In genomic region chr7:79504607-79505389, GRCh38 we compare ENCODE assay signal across 16 cellular contexts. TPM values are rescaled to one million over a fixed set of nuclear protein-coding genes. Genes with fewer than 3 reads are reported as not detected.
DNase-seq lines count a peak whose midpoint lies in the region; ATAC-seq, FAIRE-seq and TF ChIP-seq lines count a peak whose summit lies in the region.
"Had no signal": no experiment of that assay in that cellular context is flagged by ENCODE, and none has a peak within 500 bp of the region (broad histone marks: within the 10 kb centered on the region; RNA-seq: fewer than 3 reads in every experiment).

No MANE protein-coding gene starts in this region.

- TF ChIP-seq CTCF in GM23338 (conservative IDR thresholded peaks at IDR 0.05; ENCODE audit: low read depth in 2 of 2) (no peak), Panc1 (IDR thresholded peaks at IDR 0.05) (peak; percentile 26; the same call in 1 of the 2 replicates), gastroesophageal sphincter (IDR thresholded peaks at IDR 0.05) (no peak)

- TF ChIP-seq POLR2A in gastroesophageal sphincter (IDR thresholded peaks at IDR 0.05), result no peak

- CTCF ChIA-PET in Panc1 (lab: Charles Lee), result interaction anchor here (0.6 kb wide), 1 partner anchor 334 kb away, joined by 4 read pairs; no protein-coding TSS in a partner anchor
- CTCF ChIA-PET in activated CD4-positive, alpha-beta memory T cell treated with anti-CD3 and anti-CD28 coated beads for 36 hours (lab: Charles Lee), result no interaction called here

- ATAC-seq in GM23338, result peak; percentile 62
- peak; percentile 86 for ATAC-seq in Panc1
- no peak for ATAC-seq in gastroesophageal sphincter
- ATAC-seq: GM12878, left lobe of liver had no signal

- H4K20me1 ChIP-seq in GM23338 (replicated peaks; ENCODE audit: insufficient read depth), result no peaks in the 10 kb centered on the region

- POLR2A ChIA-PET in Panc1 (lab: Charles Lee), result no interaction called here
- POLR2A ChIA-PET in activated CD4-positive, alpha-beta memory T cell treated with anti-CD3 and anti-CD28 coated beads for 36 hours (lab: Charles Lee), result no interaction called here

- H3K4me3 ChIP-seq in GM23338 (no peak overlapping the region), Panc1 (ENCODE audit: low read depth in 2 of 2, low read length in 2 of 2) (peak overlapping the region in 1 of 2 experiments; percentile 5; a peak in 1 of 4 replicates), gastroesophageal sphincter (no peak overlapping the region)
- H3K4me3 ChIP-seq: GM12878, SK-N-MC had no signal

- H3K27ac Mint-ChIP-seq in GM23338, result peak overlapping the region; percentile 42; the same call in 1 of the 2 replicates
- H3K27ac Mint-ChIP-seq in activated CD4-positive, alpha-beta memory T cell treated with anti-CD3 and anti-CD28 coated beads for 36 hours, result no peak overlapping the region
- H3K27ac Mint-ChIP-seq: activated naive CD8-positive, alpha-beta T cell treated with anti-CD3 and anti-CD28 coated beads, Interleukin-2, amount 10 ng/mL, durations not matched to agents 7 days and 5 days; CD4-positive, alpha-beta memory T cell had no signal

- intact Hi-C loops in Panc1 (cut with micrococcal nuclease; ENCODE audit: unreplicated experiment), result no loop called here
- intact Hi-C loops in activated CD4-positive, alpha-beta memory T cell treated with anti-CD3 and anti-CD28 coated beads for 36 hours (cut with micrococcal nuclease), result no loop called here

- no peak for TF ChIP-seq EP300 in gastroesophageal sphincter (IDR thresholded peaks at IDR 0.05)

- H3K27me3 ChIP-seq in GM23338 (ENCODE audit: insufficient read depth), result no peaks in the 10 kb centered on the region
- no peaks in the 10 kb centered on the region for H3K27me3 ChIP-seq in Panc1 (ENCODE audit: control insufficient read depth, insufficient read depth, low read length)
- no peaks in the 10 kb centered on the region for H3K27me3 ChIP-seq in gastroesophageal sphincter

- H3K4me1 ChIP-seq in GM23338 (ENCODE audit: insufficient read depth), result peaks cover 4% of the 10 kb centered on the region; the same call in 1 of the 2 replicates
- H3K4me1 ChIP-seq in Panc1 (ENCODE audit: control insufficient read depth, insufficient read depth, low read length), result peaks cover 43% of the 10 kb centered on the region
- H3K4me1 ChIP-seq in gastroesophageal sphincter, result peaks cover 0 to 23% (median 0%) of the 10 kb centered on the region in 3 donors

- WGBS in gastroesophageal sphincter (ENCODE audit: low coverage in 1 of 2), 2 donors, result 56 to 65% methylated on average over 8 to 9 of the region's 9 CpGs

- no peak overlapping the region for H3K4me2 ChIP-seq in GM23338
- H3K4me2 ChIP-seq: KMS-11 had no signal

- FAIRE-seq in HTR-8/SVneo (lab: Jason Lieb, UNC), result no peak
- FAIRE-seq: GM12878 had no signal

- no peak overlapping the region for H3K27ac ChIP-seq in GM23338 (ENCODE audit: low read depth)
- peak overlapping the region; percentile 84 for H3K27ac ChIP-seq in Panc1 (ENCODE audit: low read length)
- peak overlapping the region in 3 of 4 donors; percentile 33 to 53 (median 52) for H3K27ac ChIP-seq in gastroesophageal sphincter
- H3K27ac ChIP-seq: KMS-11, SK-N-MC had no signal

- H3F3A ChIP-seq in GM23338 (replicated peaks; ENCODE audit: low read depth), result no peaks in the 10 kb centered on the region

- in situ Hi-C loops in Panc1 (cut with HindIII; ENCODE audit: low pct_unique_long_range_greater_than_20kb, low sequenced_read_pairs), result no loop called here

- no peaks in the 10 kb centered on the region for H3K36me3 ChIP-seq in GM23338 (ENCODE audit: insufficient read depth)
- H3K36me3 ChIP-seq in Panc1 (ENCODE audit: control insufficient read depth, insufficient read depth, low read length), result no peaks in the 10 kb centered on the region
- H3K36me3 ChIP-seq in gastroesophageal sphincter, result no peaks in the 10 kb centered on the region

- BruUV-seq in Panc1 (replicated peaks; lab: Mats Ljungman, UMichigan), result no TSS peak

- H3K4me1 Mint-ChIP-seq in GM23338, result peaks cover 18% of the 10 kb centered on the region
- no peaks in the 10 kb centered on the region for H3K4me1 Mint-ChIP-seq in activated CD4-positive, alpha-beta memory T cell treated with anti-CD3 and anti-CD28 coated beads for 36 hours (ENCODE audit: low read depth)
- H3K4me1 Mint-ChIP-seq: activated naive CD8-positive, alpha-beta T cell treated with anti-CD3 and anti-CD28 coated beads, Interleukin-2, amount 10 ng/mL, durations not matched to agents 7 days and 5 days; CD4-positive, alpha-beta memory T cell had no signal

- no peaks in the 10 kb centered on the region for H3K9me3 Mint-ChIP-seq in GM23338
- H3K9me3 Mint-ChIP-seq in activated CD4-positive, alpha-beta memory T cell treated with anti-CD3 and anti-CD28 coated beads for 36 hours, result peaks cover 5% of the 10 kb centered on the region
- H3K9me3 Mint-ChIP-seq: activated naive CD8-positive, alpha-beta T cell treated with anti-CD3 and anti-CD28 coated beads, Interleukin-2, amount 10 ng/mL, durations not matched to agents 7 days and 5 days had no signal

- DNase-seq in GM23338 (ENCODE audit: low spot score), result peak; percentile 32
- no peak for DNase-seq in Panc1 (ENCODE audit: low read depth, low spot score)
- DNase-seq in occipital lobe (lab: John Stamatoyannopoulos, UW), result peak; percentile 23
- DNase-seq in activated CD4-positive, alpha-beta memory T cell treated with anti-CD3 and anti-CD28 coated beads for 36 hours, result no peak
- DNase-seq in NCI-H748 (lab: John Stamatoyannopoulos, UW; ENCODE audit: unreplicated experiment), result no peak
- DNase-seq in HTR-8/SVneo (ENCODE audit: insufficient read length, low spot score), result no peak
- no peak for DNase-seq in effector CD4-positive, alpha-beta T cell
- DNase-seq: activated CD4-positive, alpha-beta T cell treated with anti-CD3 and anti-CD28 coated beads, Interleukin-2, amount 50 U/mL, for 4 hours; activated naive CD8-positive, alpha-beta T cell treated with anti-CD3 and anti-CD28 coated beads, Interleukin-2, amount 10 ng/mL, durations not matched to agents 7 days and 5 days; CD4-positive, alpha-beta memory T cell; NCI-H446 treated with DMSO at 0.1 percent for 48 hours had no signal

- peaks cover under 1% of the 10 kb centered on the region for H3K27me3 Mint-ChIP-seq in GM23338 (ENCODE audit: insufficient read depth, low read depth, poor library complexity)
- no peaks in the 10 kb centered on the region for H3K27me3 Mint-ChIP-seq in activated CD4-positive, alpha-beta memory T cell treated with anti-CD3 and anti-CD28 coated beads for 36 hours
- H3K27me3 Mint-ChIP-seq: CD4-positive, alpha-beta memory T cell had no signal

- H3K36me3 Mint-ChIP-seq in GM23338 (ENCODE audit: low read depth), result no peaks in the 10 kb centered on the region
- no peaks in the 10 kb centered on the region for H3K36me3 Mint-ChIP-seq in activated CD4-positive, alpha-beta memory T cell treated with anti-CD3 and anti-CD28 coated beads for 36 hours
- H3K36me3 Mint-ChIP-seq: activated naive CD8-positive, alpha-beta T cell treated with anti-CD3 and anti-CD28 coated beads, Interleukin-2, amount 10 ng/mL, durations not matched to agents 7 days and 5 days; CD4-positive, alpha-beta memory T cell had no signal

- H3K9me3 ChIP-seq in Panc1 (ENCODE audit: control insufficient read depth, insufficient read depth, low read depth, low read length) (no peaks in the 10 kb centered on the region), gastroesophageal sphincter (no peaks in the 10 kb centered on the region)

- H3K9me2 ChIP-seq in GM23338 (ENCODE audit: insufficient read depth), result no peaks in the 10 kb centered on the region

- H2AFZ ChIP-seq in GM23338, result peak overlapping the region; percentile 95

- no peaks in the 10 kb centered on the region for H3K79me2 ChIP-seq in GM23338 (replicated peaks; ENCODE audit: insufficient read depth)

- no peak overlapping the region for H3K4me3 Mint-ChIP-seq in GM23338
- no peak overlapping the region for H3K4me3 Mint-ChIP-seq in activated CD4-positive, alpha-beta memory T cell treated with anti-CD3 and anti-CD28 coated beads for 36 hours
- H3K4me3 Mint-ChIP-seq: activated naive CD8-positive, alpha-beta T cell treated with anti-CD3 and anti-CD28 coated beads, Interleukin-2, amount 10 ng/mL, durations not matched to agents 7 days and 5 days; CD4-positive, alpha-beta memory T cell had no signal

TF ChIP-seq in GM23338, 12 proteins besides CTCF, POLR2A, EP300 and RAD21 (continues in another document):
- TF ChIP-seq ZNF114 (CRISPR knock-in tag; IDR thresholded peaks at IDR 0.05) (no peak), REST (IDR thresholded peaks at IDR 0.05; ENCODE audit: unreplicated experiment) (no peak), EZH2phosphoT487 (IDR thresholded peaks at IDR 0.05; ENCODE audit: unreplicated experiment) (no peak), JUNB (IDR thresholded peaks at IDR 0.05; ENCODE audit: unreplicated experiment) (no peak), STAT1 (IDR thresholded peaks at IDR 0.05; ENCODE audit: unreplicated experiment) (no peak)

RNA-seq across cellular contexts. Expression of gene MAGI2, which starts 51.3 kb away (rescaled TPM):
- 26.4 and 31.4 TPM in 2 replicates for total RNA-seq in GM23338 (2014; rRNA removed; shearing (Covaris generic))
- polyA plus RNA-seq in GM23338 (2016; fragmentation: Nextera tagmentation; extraction: Ambion mirVana), result 7.3 and 10.4 TPM in 2 replicates
- 5.4 TPM for total RNA-seq in Panc1 (2021; ENCODE audit: unreplicated experiment)
- 5.2 TPM for polyA plus RNA-seq in Panc1 (2012; ENCODE audit: insufficient read length)
- total RNA-seq in gastroesophageal sphincter, result 10 to 100 TPM in 3 of 4 donors, 1 to 10 TPM in 1; 7.8 to 44.7 (median 21.1) TPM
- total RNA-seq in occipital lobe, result 244 TPM
- under 1 TPM; 0.17 TPM for total RNA-seq in activated CD4-positive, alpha-beta memory T cell treated with anti-CD3 and anti-CD28 coated beads for 36 hours
- polyA plus RNA-seq: CD4-positive, alpha-beta memory T cell had no signal

Comparison
In these comparisons a context has a peak if more than half of its experiments do, and no peak if none do; other contexts are left out.
1. DNase-seq: peak in GM23338 (single experiment) and occipital lobe (single experiment); none in Panc1 (single experiment), activated CD4-positive, alpha-beta memory T cell treated with anti-CD3 and anti-CD28 coated beads for 36 hours (single experiment), NCI-H748 (single experiment), HTR-8/SVneo (single experiment) and effector CD4-positive, alpha-beta T cell (single experiment).